ENCODE assay signal across 12 cellular contexts in genomic region chr13:95603887-95604533, GRCh38. TPM values are rescaled to one million over a fixed set of nuclear protein-coding genes. Genes with fewer than 3 reads are reported as not detected.
DNase-seq lines count a peak whose midpoint lies in the region; ATAC-seq and TF ChIP-seq lines count a peak whose summit lies in the region.
"Had no signal": no experiment of that assay in that cellular context is flagged by ENCODE, and none has a peak within 500 bp of the region (broad histone marks: within the 10 kb centered on the region; RNA-seq: fewer than 3 reads in every experiment).

No MANE protein-coding gene starts in this region.

- no peaks in the 10 kb centered on the region for H3K36me3 ChIP-seq in upper lobe of right lung

- no peaks in the 10 kb centered on the region for H3K27me3 ChIP-seq in upper lobe of right lung

- H3K4me1 ChIP-seq in upper lobe of right lung = peaks cover 7% of the 10 kb centered on the region

- no peak for TF ChIP-seq CTCF in upper lobe of right lung (IDR thresholded peaks at IDR 0.05)

- ATAC-seq in upper lobe of right lung = peak; percentile 76

- H3K4me3 ChIP-seq in upper lobe of right lung = no peak overlapping the region

- DNase-seq in NOMO-1 (lab: John Stamatoyannopoulos, UW; ENCODE audit: unreplicated experiment in 2 of 2) (peak; percentile 43 to 61), NOMO-1 treated with dmso at 0.1 percent for 144 hours (lab: John Stamatoyannopoulos, UW; ENCODE audit: unreplicated experiment) (no peak), amniotic epithelial cell (ENCODE audit: low read depth) (peak; percentile 59), iPS-NIHi11 (ENCODE audit: low spot score) (peak; percentile 29), upper lobe of right lung (peak; percentile 70), UCSD-AML1 (lab: John Stamatoyannopoulos, UW; ENCODE audit: unreplicated experiment) (no peak), hepatic stellate cell (ENCODE audit: low spot score) (no peak), OCI-M2 (lab: John Stamatoyannopoulos, UW; ENCODE audit: unreplicated experiment) (no peak)
- DNase-seq: activated gamma-delta T cell treated with Interleukin-2 at 50 U/mL for 16 hours, HFFc6, KG1 had no signal

- H3K27ac ChIP-seq in upper lobe of right lung = no peak overlapping the region

- H3K9me3 ChIP-seq in upper lobe of right lung = no peaks in the 10 kb centered on the region

- intact Hi-C loops in upper lobe of right lung (cut with DNase I) = no loop called here

RNA-seq across cellular contexts. Expression of gene DZIP1, which starts 40.5 kb away (rescaled TPM):
- total RNA-seq in upper lobe of right lung = 7.1 TPM

RNA-seq across cellular contexts. Expression of gene CLDN10, which starts 51.5 kb away (rescaled TPM):
- total RNA-seq in upper lobe of right lung = 2.2 TPM
- total RNA-seq: glomerular endothelial cell, HFFc6 had no signal

Comparison
In these comparisons a context has a peak if more than half of its experiments do, and no peak if none do; other contexts are left out.
1. DNase-seq: peak in NOMO-1 (2 of 2), amniotic epithelial cell (single experiment), iPS-NIHi11 (single experiment) and upper lobe of right lung (single experiment); none in NOMO-1 treated with dmso at 0.1 percent for 144 hours (single experiment), UCSD-AML1 (single experiment), hepatic stellate cell (single experiment) and OCI-M2 (single experiment).